In the genomic region with DNA sequence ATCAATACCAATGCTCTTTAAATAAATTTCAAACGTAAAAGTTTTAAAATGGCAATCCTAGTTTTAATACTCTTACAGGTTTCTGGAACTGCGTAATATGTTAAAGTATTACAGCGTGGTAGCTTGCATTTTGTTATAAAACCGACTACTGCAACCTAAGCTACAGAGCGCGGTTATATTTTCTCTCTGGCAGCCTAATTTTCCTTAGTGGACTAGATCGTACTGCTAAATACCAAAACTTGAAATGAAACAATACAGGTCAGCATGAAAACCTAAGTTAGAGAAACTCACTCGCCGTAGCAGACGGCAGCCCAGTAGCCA, we compare ENCODE assay signal across 1 cellular context.
TF ChIP-seq lines count a peak whose summit lies in the region.

No MANE protein-coding gene starts in this region.

TF ChIP-seq in HEK293, 187 proteins besides CTCF, POLR2A, EP300 and RAD21 (continued from another document):
- TF ChIP-seq ZBTB11 (tag by site-specific recombination; conservative IDR thresholded peaks at IDR 0.05; ENCODE audit: low read depth) = no peak
- no peak for TF ChIP-seq ZBTB48 (tag by site-specific recombination; IDR thresholded peaks at IDR 0.05)
- TF ChIP-seq, protein P1, sequence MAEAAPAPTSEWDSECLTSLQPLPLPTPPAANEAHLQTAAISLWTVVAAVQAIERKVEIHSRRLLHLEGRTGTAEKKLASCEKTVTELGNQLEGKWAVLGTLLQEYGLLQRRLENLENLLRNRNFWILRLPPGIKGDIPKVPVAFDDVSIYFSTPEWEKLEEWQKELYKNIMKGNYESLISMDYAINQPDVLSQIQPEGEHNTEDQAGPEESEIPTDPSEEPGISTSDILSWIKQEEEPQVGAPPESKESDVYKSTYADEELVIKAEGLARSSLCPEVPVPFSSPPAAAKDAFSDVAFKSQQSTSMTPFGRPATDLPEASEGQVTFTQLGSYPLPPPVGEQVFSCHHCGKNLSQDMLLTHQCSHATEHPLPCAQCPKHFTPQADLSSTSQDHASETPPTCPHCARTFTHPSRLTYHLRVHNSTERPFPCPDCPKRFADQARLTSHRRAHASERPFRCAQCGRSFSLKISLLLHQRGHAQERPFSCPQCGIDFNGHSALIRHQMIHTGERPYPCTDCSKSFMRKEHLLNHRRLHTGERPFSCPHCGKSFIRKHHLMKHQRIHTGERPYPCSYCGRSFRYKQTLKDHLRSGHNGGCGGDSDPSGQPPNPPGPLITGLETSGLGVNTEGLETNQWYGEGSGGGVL (tag by site-specific recombination; IDR thresholded peaks at IDR 0.05) = no peak
- no peak for TF ChIP-seq ZNF146 (tag by site-specific recombination; IDR thresholded peaks at IDR 0.05)
- no peak for TF ChIP-seq ZNF785 (tag by site-specific recombination; IDR thresholded peaks at IDR 0.05)
